ENCODE assay signal across 14 cellular contexts in the genomic region with DNA sequence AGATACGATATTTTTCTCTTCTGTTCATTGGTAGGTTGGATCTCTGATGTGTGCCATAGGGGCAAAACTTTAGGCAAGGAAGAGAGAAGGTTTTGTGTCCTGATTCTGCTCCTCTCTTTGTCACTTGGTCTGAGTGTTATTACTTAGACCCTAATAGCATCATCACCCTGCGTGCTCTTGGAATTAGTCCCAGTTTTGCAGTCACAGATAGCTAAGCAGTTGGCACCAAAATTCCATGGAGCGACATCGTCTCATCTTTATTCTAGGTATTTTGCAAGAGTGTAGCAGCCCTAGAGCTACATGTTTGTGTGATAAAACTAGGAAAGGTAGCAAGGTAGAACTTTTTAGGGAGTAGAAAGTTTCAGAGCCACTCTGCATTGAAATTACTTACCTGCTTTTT. TPM values are rescaled to one million over a fixed set of nuclear protein-coding genes. Genes with fewer than 3 reads are reported as not detected.
DNase-seq lines count a peak whose midpoint lies in the region; TF ChIP-seq lines count a peak whose summit lies in the region.
"Had no signal": no experiment of that assay in that cellular context is flagged by ENCODE, and none has a peak within 500 bp of the region (broad histone marks: within the 10 kb centered on the region; RNA-seq: fewer than 3 reads in every experiment).

No MANE protein-coding gene starts in this region.

- H2AFZ ChIP-seq in parathyroid adenoma = no peak overlapping the region
- H2AFZ ChIP-seq: neural progenitor cell had no signal

- H3K27ac Mint-ChIP-seq in activated CD4-positive, alpha-beta memory T cell treated with anti-CD3 and anti-CD28 coated beads, Interleukin-2, amount 10 ng/mL, durations not matched to agents 7 days and 5 days = no peak overlapping the region
- H3K27ac Mint-ChIP-seq in endodermal cell = no peak overlapping the region
- H3K27ac Mint-ChIP-seq: activated T-helper 2 cell treated with anti-CD3 and anti-CD28 coated beads, Interferon-gamma antibody, Interleukin-2, Interleukin-4, amounts not matched to agents 10 μg/mL and 5 μg/mL and 100 μg/mL, durations not matched to agents 14 hours and 24 hours and 36 hours; neural progenitor cell had no signal

- H3K36me3 Mint-ChIP-seq in activated CD4-positive, alpha-beta memory T cell treated with anti-CD3 and anti-CD28 coated beads, Interleukin-2, amount 10 ng/mL, durations not matched to agents 7 days and 5 days (ENCODE audit: low read depth) = peaks cover 14% of the 10 kb centered on the region
- H3K36me3 Mint-ChIP-seq in endodermal cell (ENCODE audit: low read depth) = peaks cover 44% of the 10 kb centered on the region

- H3K36me3 ChIP-seq in parathyroid adenoma (ENCODE audit: control insufficient read depth, insufficient read depth, low read length) (no peaks in the 10 kb centered on the region), endodermal cell (ENCODE audit: control insufficient read depth, insufficient read depth, low read length) (peaks cover 62% of the 10 kb centered on the region)

- no peaks in the 10 kb centered on the region for H3K9me3 Mint-ChIP-seq in activated CD4-positive, alpha-beta memory T cell treated with anti-CD3 and anti-CD28 coated beads, Interleukin-2, amount 10 ng/mL, durations not matched to agents 7 days and 5 days
- H3K9me3 Mint-ChIP-seq in endodermal cell = no peaks in the 10 kb centered on the region
- H3K9me3 Mint-ChIP-seq: activated T-helper 2 cell treated with anti-CD3 and anti-CD28 coated beads, Interferon-gamma antibody, Interleukin-2, Interleukin-4, amounts not matched to agents 10 μg/mL and 5 μg/mL and 100 μg/mL, durations not matched to agents 14 hours and 24 hours and 36 hours; neural progenitor cell had no signal

- CTCF ChIA-PET in activated CD4-positive, alpha-beta memory T cell treated with anti-CD3 and anti-CD28 coated beads, Interleukin-2, amount 10 ng/mL, durations not matched to agents 7 days and 5 days (lab: Charles Lee) = interaction anchor here (0.5 kb wide), 1 partner anchor 28 kb away, joined by 3 read pairs; no protein-coding TSS in a partner anchor

- H3K4me3 Mint-ChIP-seq in activated CD4-positive, alpha-beta memory T cell treated with anti-CD3 and anti-CD28 coated beads, Interleukin-2, amount 10 ng/mL, durations not matched to agents 7 days and 5 days = no peak overlapping the region
- no peak overlapping the region for H3K4me3 Mint-ChIP-seq in endodermal cell
- H3K4me3 Mint-ChIP-seq: neural progenitor cell had no signal

- peak overlapping the region; percentile 51 for H3K4me2 ChIP-seq in parathyroid adenoma (ENCODE audit: low read length)
- H3K4me2 ChIP-seq: neural progenitor cell had no signal

- no peaks in the 10 kb centered on the region for H3K27me3 Mint-ChIP-seq in activated CD4-positive, alpha-beta memory T cell treated with anti-CD3 and anti-CD28 coated beads, Interleukin-2, amount 10 ng/mL, durations not matched to agents 7 days and 5 days
- no peaks in the 10 kb centered on the region for H3K27me3 Mint-ChIP-seq in endodermal cell (ENCODE audit: insufficient read depth)

- peaks cover 6% of the 10 kb centered on the region for H3K4me1 Mint-ChIP-seq in activated CD4-positive, alpha-beta memory T cell treated with anti-CD3 and anti-CD28 coated beads, Interleukin-2, amount 10 ng/mL, durations not matched to agents 7 days and 5 days
- H3K4me1 Mint-ChIP-seq in endodermal cell = peaks cover 12% of the 10 kb centered on the region
- H3K4me1 Mint-ChIP-seq: neural progenitor cell had no signal

- WGBS in endodermal cell (ENCODE audit: insufficient coverage in 1 of 2, insufficient read length in 1 of 2), 2 experiments = 98 to 100% methylated on average over 3 to 4 of the region's 4 CpGs

- H3K9ac ChIP-seq in parathyroid adenoma = no peak overlapping the region
- no peak overlapping the region for H3K9ac ChIP-seq in endodermal cell (ENCODE audit: extremely low read depth, low read length, poor library complexity, severe bottlenecking)
- H3K9ac ChIP-seq: neural progenitor cell had no signal

- H3K4me3 ChIP-seq in epithelial cell of proximal tubule (ENCODE audit: low read depth, low read length) = no peak overlapping the region
- no peak overlapping the region for H3K4me3 ChIP-seq in parathyroid adenoma (ENCODE audit: low read depth, low read length)
- no peak overlapping the region for H3K4me3 ChIP-seq in endodermal cell (ENCODE audit: low read length)
- H3K4me3 ChIP-seq: neural progenitor cell, Peyer's patch had no signal

- peaks cover 2% of the 10 kb centered on the region for H3K79me2 ChIP-seq in parathyroid adenoma

- TF ChIP-seq CTCF in epithelial cell of proximal tubule (conservative IDR thresholded peaks at IDR 0.05; ENCODE audit: low read depth, low read length) (no peak), parathyroid adenoma (IDR thresholded peaks at IDR 0.05) (no peak), endodermal cell (conservative IDR thresholded peaks at IDR 0.05) (no peak)

- H3K27ac ChIP-seq in parathyroid adenoma (no peak overlapping the region), endodermal cell (ENCODE audit: low read depth, low read length) (no peak overlapping the region)
- H3K27ac ChIP-seq: neural progenitor cell, Peyer's patch, VCaP had no signal

- H3K27me3 ChIP-seq in parathyroid adenoma (ENCODE audit: control insufficient read depth, insufficient read depth, low read length) = no peaks in the 10 kb centered on the region
- no peaks in the 10 kb centered on the region for H3K27me3 ChIP-seq in endodermal cell (ENCODE audit: control insufficient read depth, insufficient read depth, low read length, poor library complexity, severe bottlenecking)
- H3K27me3 ChIP-seq: neural progenitor cell, Peyer's patch had no signal

- H3K4me1 ChIP-seq in parathyroid adenoma (peaks cover 2% of the 10 kb centered on the region), endodermal cell (ENCODE audit: control insufficient read depth, insufficient read depth, low read length) (no peaks in the 10 kb centered on the region)
- H3K4me1 ChIP-seq: neural progenitor cell, Peyer's patch had no signal

- H3K9me3 ChIP-seq in parathyroid adenoma (ENCODE audit: control insufficient read depth, low read length) (no peaks in the 10 kb centered on the region), endodermal cell (ENCODE audit: control insufficient read depth, low read length) (no peaks in the 10 kb centered on the region)
- H3K9me3 ChIP-seq: Peyer's patch had no signal

- POLR2A ChIA-PET in activated CD4-positive, alpha-beta memory T cell treated with anti-CD3 and anti-CD28 coated beads, Interleukin-2, amount 10 ng/mL, durations not matched to agents 7 days and 5 days (lab: Charles Lee) = interaction anchor here (1.2 kb wide), 1 partner anchor 23 kb away, joined by 3 read pairs; no protein-coding TSS in a partner anchor

- DNase-seq in EL = peak; percentile 57
- DNase-seq in NCI-H226 = peak; percentile 26
- peak; percentile 23 for DNase-seq in epithelial cell of proximal tubule (ENCODE audit: low read depth)
- DNase-seq in activated CD4-positive, alpha-beta memory T cell treated with anti-CD3 and anti-CD28 coated beads, Interleukin-2, amount 10 ng/mL, durations not matched to agents 7 days and 5 days = no peak
- no peak for DNase-seq in NCI-H748 treated with DMSO at 0.1 percent for 48 hours (lab: John Stamatoyannopoulos, UW)
- DNase-seq in endodermal cell = no peak
- DNase-seq: cortex of kidney, NCI-H2081 treated with DMSO at 0.1 percent for 48 hours, Peyer's patch, retina had no signal

RNA-seq across cellular contexts. Expression of a gene that starts 23.8 kb away (rescaled TPM):
- total RNA-seq in epithelial cell of proximal tubule = 62.1 and 68.9 TPM in 2 replicates
- 10 to 100 TPM; 53.9 to 61.1 TPM for total RNA-seq in activated CD4-positive, alpha-beta memory T cell treated with anti-CD3 and anti-CD28 coated beads, Interleukin-2, amount 10 ng/mL, durations not matched to agents 7 days and 5 days
- total RNA-seq in endodermal cell = 100 to 1,000 TPM; 102 to 144 TPM
- polyA plus RNA-seq in endodermal cell (2013, experiment 1 of 2) = 69.4 TPM
- polyA plus RNA-seq in endodermal cell (2013, experiment 2 of 2) = 75.4 TPM

RNA-seq across cellular contexts. Expression of a gene that starts 32.1 kb away (rescaled TPM):
- total RNA-seq in epithelial cell of proximal tubule (68.6 and 87.0 TPM in 2 replicates), endodermal cell (100 to 1,000 TPM in 1 of 2 donors, 10 to 100 TPM in 1; 79.4 to 103 TPM)
- 10 to 100 TPM; 76.1 to 78.8 TPM for total RNA-seq in activated CD4-positive, alpha-beta memory T cell treated with anti-CD3 and anti-CD28 coated beads, Interleukin-2, amount 10 ng/mL, durations not matched to agents 7 days and 5 days
- 103 TPM for polyA plus RNA-seq in endodermal cell (2013, experiment 1 of 2)
- 103 TPM for polyA plus RNA-seq in endodermal cell (2013, experiment 2 of 2)

RNA-seq across cellular contexts. Expression of a gene that starts 32.4 kb away (rescaled TPM):
- total RNA-seq in epithelial cell of proximal tubule (213 and 225 TPM in 2 replicates), endodermal cell (100 to 1,000 TPM; 188 to 205 TPM)
- 100 to 1,000 TPM; 178 to 188 TPM for total RNA-seq in activated CD4-positive, alpha-beta memory T cell treated with anti-CD3 and anti-CD28 coated beads, Interleukin-2, amount 10 ng/mL, durations not matched to agents 7 days and 5 days
- polyA plus RNA-seq in endodermal cell (2013, experiment 1 of 2) = 163 TPM
- polyA plus RNA-seq in endodermal cell (2013, experiment 2 of 2) = 157 TPM

RNA-seq across cellular contexts. Expression of a gene that starts 46.3 kb away (rescaled TPM):
- total RNA-seq in epithelial cell of proximal tubule (0.46 TPM in 1 of 2 replicates, not detected in the other), endodermal cell (1 to 10 TPM; 1.0 to 1.9 TPM)
- 1 to 10 TPM; 1.5 to 1.9 TPM for total RNA-seq in activated CD4-positive, alpha-beta memory T cell treated with anti-CD3 and anti-CD28 coated beads, Interleukin-2, amount 10 ng/mL, durations not matched to agents 7 days and 5 days
- polyA plus RNA-seq in endodermal cell (2013, experiment 1 of 2) = 0.64 TPM
- not detected for polyA plus RNA-seq in endodermal cell (2013, experiment 2 of 2)

RNA-seq across cellular contexts. Expression of a gene that starts 56.2 kb away (rescaled TPM):
- total RNA-seq in epithelial cell of proximal tubule = 44.9 and 47.8 TPM in 2 replicates
- total RNA-seq in activated CD4-positive, alpha-beta memory T cell treated with anti-CD3 and anti-CD28 coated beads, Interleukin-2, amount 10 ng/mL, durations not matched to agents 7 days and 5 days = 10 to 100 TPM; 63.5 to 67.9 TPM
- 10 to 100 TPM; 41.1 to 44.8 TPM for total RNA-seq in endodermal cell
- polyA plus RNA-seq in endodermal cell (2013, experiment 1 of 2) = 50.6 TPM
- 43.5 TPM for polyA plus RNA-seq in endodermal cell (2013, experiment 2 of 2)

Comparison
In these comparisons a context has a peak if more than half of its experiments do, and no peak if none do; other contexts are left out.
1. DNase-seq: peak in EL (single experiment), NCI-H226 (single experiment) and epithelial cell of proximal tubule (single experiment); none in activated CD4-positive, alpha-beta memory T cell treated with anti-CD3 and anti-CD28 coated beads, Interleukin-2, amount 10 ng/mL, durations not matched to agents 7 days and 5 days (single experiment), NCI-H748 treated with DMSO at 0.1 percent for 48 hours (single experiment) and endodermal cell (single experiment).